Comparison of ENCODE assay signal across 1 cellular context in the genomic region with DNA sequence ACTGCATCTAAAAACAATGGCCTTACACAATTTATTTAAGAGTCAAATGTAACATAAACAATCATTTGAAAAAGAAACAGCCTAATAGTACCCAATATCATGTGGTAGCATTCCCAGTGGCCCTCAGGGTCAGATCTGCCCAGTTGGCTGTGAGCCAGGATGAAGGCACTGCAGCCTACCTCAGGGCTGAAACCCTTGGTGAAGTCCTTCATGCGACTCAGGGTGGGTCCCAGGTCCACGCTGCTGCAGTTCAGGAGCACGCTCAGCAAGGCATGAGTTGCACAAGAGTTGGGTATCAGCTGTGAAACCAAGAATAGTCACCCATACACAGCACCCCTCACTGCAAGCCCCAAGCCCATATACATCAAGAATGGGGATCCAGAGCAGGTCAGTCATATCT.
TF ChIP-seq lines count a peak whose summit lies in the region.

No MANE protein-coding gene starts in this region.

TF ChIP-seq in neural cell, 6 proteins besides CTCF, POLR2A, EP300 and RAD21 (continued from another document):
- TF ChIP-seq SMC3 (conservative IDR thresholded peaks at IDR 0.05; ENCODE audit: poor library complexity): no peak
